9 cellular contexts compared by ENCODE assay signal in the genomic region with DNA sequence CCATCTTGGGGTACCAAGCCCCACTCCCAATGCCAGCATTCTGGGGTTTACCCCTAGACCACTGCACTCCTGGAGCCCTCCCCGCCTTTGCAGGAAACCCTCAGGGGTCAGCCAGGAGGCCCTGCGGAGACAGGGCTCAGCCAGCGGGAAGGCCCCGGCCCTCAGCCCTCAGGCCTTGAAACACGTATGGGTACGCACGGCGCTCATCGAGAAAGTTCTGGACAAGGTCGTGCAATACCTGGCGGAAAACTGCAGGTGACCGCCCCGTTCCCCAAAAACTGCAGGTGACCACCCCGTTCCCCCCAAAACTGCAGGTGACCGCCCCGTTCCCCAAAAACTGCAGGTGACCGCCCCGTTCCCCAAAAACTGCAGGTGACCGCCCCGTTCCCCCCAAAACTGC.
"Had no signal": no experiment of that assay in that cellular context is flagged by ENCODE, and none has a peak within 500 bp of the region (broad histone marks: within the 10 kb centered on the region; RNA-seq: fewer than 3 reads in every experiment).

No MANE protein-coding gene starts in this region.

- H2AFZ ChIP-seq: GM23248 had no signal

- FAIRE-seq: K562 had no signal

- H3K4me3 ChIP-seq: GM23248, HAP-1, K562 had no signal

- DNase-seq: GM23248, GOT3, H7, HFFc6, IMR-90, KG1 had no signal

- H3K9me3 ChIP-seq: HAP-1 had no signal

- H3K4me1 ChIP-seq: HAP-1 had no signal

- H3K27ac Mint-ChIP-seq: HFFc6 had no signal

- H3K9ac ChIP-seq: GM23248 had no signal

- H3K9me3 Mint-ChIP-seq: HFFc6 had no signal

- H3K4me3 Mint-ChIP-seq: HFFc6 had no signal

- H3K27ac ChIP-seq: GM23248, HL-60 had no signal
